In genomic region chr17:49862781-49863331, GRCh38 we compare ENCODE assay signal across 1 cellular context.
A peak's percentile ranks its signal among the peaks of the same experiment; 100 is the strongest.
TF ChIP-seq lines count a peak whose summit lies in the region.

No MANE protein-coding gene starts in this region.

TF ChIP-seq in HepG2, 621 proteins besides CTCF, POLR2A, EP300 and RAD21 (continued from another document):
- TF ChIP-seq LRRFIP1 (CRISPR knock-in tag; conservative IDR thresholded peaks at IDR 0.05): no peak
- no peak for TF ChIP-seq ZNF790 (CRISPR knock-in tag; IDR thresholded peaks at IDR 0.05; ENCODE audit: borderline replicate concordance)
- TF ChIP-seq MAFF (IDR thresholded peaks at IDR 0.05; ENCODE audit: low read depth, low read length): peak; percentile 87
- no peak for TF ChIP-seq NCOA5 (CRISPR knock-in tag; IDR thresholded peaks at IDR 0.05)
- peak; percentile 53; the same call in 1 of the 2 replicates for TF ChIP-seq KLF6 (CRISPR knock-in tag; IDR thresholded peaks at IDR 0.05)
- no peak for TF ChIP-seq ZNF781 (CRISPR knock-in tag; IDR thresholded peaks at IDR 0.05; ENCODE audit: borderline replicate concordance, not compliant biosample characterization)
- no peak for TF ChIP-seq ZNF766 (CRISPR knock-in tag; IDR thresholded peaks at IDR 0.05; ENCODE audit: borderline replicate concordance)
- no peak for TF ChIP-seq E2F5 (CRISPR knock-in tag; conservative IDR thresholded peaks at IDR 0.05)
- no peak for TF ChIP-seq CCAR2 (optimal IDR thresholded peaks at IDR 0.05; ENCODE audit: low read depth, low read length)
- TF ChIP-seq REPIN1 (CRISPR knock-in tag; IDR thresholded peaks at IDR 0.05; ENCODE audit: borderline replicate concordance, low read depth): no peak; the same call in 1 of the 2 replicates
- no peak for TF ChIP-seq ZNF235 (CRISPR knock-in tag; IDR thresholded peaks at IDR 0.05; ENCODE audit: borderline replicate concordance)
- no peak for TF ChIP-seq KLF15 (CRISPR knock-in tag; IDR thresholded peaks at IDR 0.05; ENCODE audit: borderline replicate concordance)
- TF ChIP-seq ZFP90 (CRISPR knock-in tag; IDR thresholded peaks at IDR 0.05; ENCODE audit: borderline replicate concordance): 0 out of 2 replicates have a peak, but pooled peaks have one; percentile 38
- no peak for TF ChIP-seq ZNF672 (CRISPR knock-in tag; IDR thresholded peaks at IDR 0.05)
- TF ChIP-seq NR2F1 (CRISPR knock-in tag; IDR thresholded peaks at IDR 0.05): peak in 1 of 2 experiments; percentile 40; a peak in 1 of 4 replicates
- peak; percentile 50; the same call in 1 of the 2 replicates for TF ChIP-seq RBAK (CRISPR knock-in tag; IDR thresholded peaks at IDR 0.05)
- no peak for TF ChIP-seq PREB (CRISPR knock-in tag; IDR thresholded peaks at IDR 0.05)
- no peak for TF ChIP-seq DDIT3 (CRISPR knock-in tag; IDR thresholded peaks at IDR 0.05)
- 0 out of 2 replicates have a peak, but pooled peaks have one; percentile 13 for TF ChIP-seq FOXO1 (CRISPR knock-in tag; IDR thresholded peaks at IDR 0.05)
- TF ChIP-seq CHD4 (IDR thresholded peaks at IDR 0.05; ENCODE audit: borderline replicate concordance, low read length): no peak
- TF ChIP-seq ZBTB49 (CRISPR knock-in tag; IDR thresholded peaks at IDR 0.05; ENCODE audit: borderline replicate concordance): no peak
- no peak for TF ChIP-seq CSRNP1 (CRISPR knock-in tag; IDR thresholded peaks at IDR 0.05)
- no peak for TF ChIP-seq ZNF543 (CRISPR knock-in tag; IDR thresholded peaks at IDR 0.05)
- TF ChIP-seq ZNF720 (CRISPR knock-in tag; IDR thresholded peaks at IDR 0.05): no peak
- TF ChIP-seq AGO2 (optimal IDR thresholded peaks at IDR 0.05; ENCODE audit: low read depth, low read length): no peak
- TF ChIP-seq ZNF710 (CRISPR knock-in tag; IDR thresholded peaks at IDR 0.05; ENCODE audit: borderline replicate concordance): no peak
- 0 out of 2 replicates have a peak, but pooled peaks have one; percentile 46 for TF ChIP-seq ZNF512B (CRISPR knock-in tag; IDR thresholded peaks at IDR 0.05; ENCODE audit: borderline replicate concordance)
